ENCODE assay signal across 18 cellular contexts in the genomic region with DNA sequence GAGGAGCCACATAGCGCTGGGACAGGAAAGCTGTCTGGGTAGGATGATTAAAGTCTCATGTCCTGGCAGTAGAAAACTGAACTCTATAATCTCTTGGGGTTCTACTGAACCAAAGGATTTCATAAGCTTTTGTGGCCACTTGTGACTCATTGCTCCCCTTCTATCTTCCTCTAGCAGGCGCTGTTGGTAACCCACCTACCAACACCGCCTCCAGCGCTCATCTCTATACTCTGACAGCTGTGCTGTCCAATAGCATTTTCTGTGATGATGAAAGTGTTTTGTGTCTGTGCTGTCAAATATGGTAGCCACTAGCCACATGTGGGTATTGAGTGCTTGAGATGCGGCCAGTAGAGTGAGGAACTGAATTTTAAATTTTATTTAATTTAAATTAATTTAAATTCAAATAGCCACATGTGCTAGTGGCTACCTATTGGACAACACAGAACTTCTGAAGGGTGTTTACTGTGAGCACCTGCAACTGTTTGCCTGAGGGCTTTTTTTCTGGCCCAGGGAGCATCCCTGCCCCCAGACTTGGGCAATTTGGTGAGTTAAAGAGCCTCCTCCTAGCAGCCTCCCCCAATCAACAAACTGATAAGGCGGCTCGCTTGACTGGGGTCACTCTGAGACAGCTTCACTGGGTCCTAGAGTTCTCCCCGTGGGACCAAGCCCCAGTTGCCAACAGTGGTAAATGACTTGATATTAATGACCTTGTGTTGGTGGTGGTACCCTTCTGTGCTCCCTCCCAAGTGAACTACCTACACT.
DNase-seq lines count a peak whose midpoint lies in the region; ATAC-seq and TF ChIP-seq lines count a peak whose summit lies in the region.
"Had no signal": no experiment of that assay in that cellular context is flagged by ENCODE, and none has a peak within 500 bp of the region (broad histone marks: within the 10 kb centered on the region; RNA-seq: fewer than 3 reads in every experiment).

No MANE protein-coding gene starts in this region.

- DNase-seq in NCI-H82 (lab: John Stamatoyannopoulos, UW), result peak; percentile 2
- DNase-seq in NCI-H82 treated with DMSO at 0.1 percent for 48 hours (lab: John Stamatoyannopoulos, UW; ENCODE audit: unreplicated experiment), result no peak
- peak; percentile 23 for DNase-seq in KBM-7
- DNase-seq in RKO (ENCODE audit: low spot score), result peak; percentile 4
- peak; percentile 12 for DNase-seq in iris pigment epithelial cell (ENCODE audit: low read depth)
- DNase-seq in Caco-2, result no peak
- no peak for DNase-seq in NCI-H2196 (lab: John Stamatoyannopoulos, UW; ENCODE audit: unreplicated experiment)
- DNase-seq in left lobe of liver (ENCODE audit: low spot score), result no peak
- DNase-seq: activated B cell treated with CpG ODN at 0.5 μM for 24 hours; activated T-cell treated with anti-CD3 and anti-CD28 coated beads, Interleukin-2, amount 50 U/mL, for 4 hours; amniotic stem cell; dermis blood vessel endothelial cell; mesenchymal stem cell; NCI-H1417 treated with DMSO at 0.1 percent for 48 hours; ovary; tibial artery had no signal

- H3K27me3 Mint-ChIP-seq in Caco-2 (ENCODE audit: insufficient read depth, unreplicated experiment), result no peaks in the 10 kb centered on the region
- H3K27me3 Mint-ChIP-seq: activated B cell treated with CpG ODN at 0.5 μM for 24 hours had no signal

- POLR2A ChIA-PET in Caco-2 (lab: Charles Lee), result no interaction called here

- no peak overlapping the region for H3K4me3 ChIP-seq in Caco-2 (ENCODE audit: low read depth, low read length)
- H3K4me3 ChIP-seq: A549, ovary, SJSA1, tibial artery had no signal

- no peak overlapping the region for H3K27ac Mint-ChIP-seq in Caco-2 (ENCODE audit: unreplicated experiment)
- H3K27ac Mint-ChIP-seq: activated B cell treated with CpG ODN at 0.5 μM for 24 hours had no signal

- H3K9me3 Mint-ChIP-seq in Caco-2 (ENCODE audit: unreplicated experiment), result no peaks in the 10 kb centered on the region

- H3K36me3 Mint-ChIP-seq in Caco-2 (ENCODE audit: insufficient read depth, unreplicated experiment), result no peaks in the 10 kb centered on the region

- no peak for ATAC-seq in left lobe of liver
- ATAC-seq: activated T-cell treated with anti-CD3 and anti-CD28 coated beads, Interleukin-2, amount 50 U/mL, for 4 hours had no signal

- no peaks in the 10 kb centered on the region for H3K36me3 ChIP-seq in Caco-2 (ENCODE audit: control insufficient read depth, insufficient read depth, low read length)
- H3K36me3 ChIP-seq: ovary, SJSA1, tibial artery had no signal

- intact Hi-C loops in Caco-2 (cut with micrococcal nuclease; ENCODE audit: unreplicated experiment), result no loop called here

- no peaks in the 10 kb centered on the region for H3K27me3 ChIP-seq in Caco-2 (replicated peaks; ENCODE audit: control insufficient read depth, insufficient read depth, low read length)
- H3K27me3 ChIP-seq: ovary, SJSA1, tibial artery had no signal

- H3K9me3 ChIP-seq in Caco-2, result no peaks in the 10 kb centered on the region
- H3K9me3 ChIP-seq: ovary, SJSA1 had no signal

- no peak for TF ChIP-seq CTCF in Caco-2 (IDR thresholded peaks at IDR 0.05; ENCODE audit: insufficient read depth in 1 of 2, low read depth in 1 of 2, low read length in 1 of 2, severe bottlenecking in 1 of 2, unreplicated experiment in 1 of 2)

- in situ Hi-C loops in KBM-7 (cut with MboI; ENCODE audit: low pct_unique_long_range_greater_than_20kb, low sequenced_read_pairs), result no loop called here

- CTCF ChIA-PET in Caco-2 (lab: Charles Lee), result no interaction called here

- no peaks in the 10 kb centered on the region for H3K4me1 Mint-ChIP-seq in Caco-2 (ENCODE audit: low read depth, unreplicated experiment)

- BruUV-seq in Caco-2 (replicated peaks; lab: Mats Ljungman, UMichigan), result no TSS peak

- no peaks in the 10 kb centered on the region for H3K4me1 ChIP-seq in Caco-2
- H3K4me1 ChIP-seq: A549, SJSA1, tibial artery had no signal

- H3K4me3 Mint-ChIP-seq in Caco-2 (ENCODE audit: unreplicated experiment), result no peak overlapping the region
- H3K4me3 Mint-ChIP-seq: activated B cell treated with CpG ODN at 0.5 μM for 24 hours; activated T-cell treated with anti-CD3 and anti-CD28 coated beads, Interleukin-2, amount 50 U/mL, for 4 hours had no signal

Comparison
In these comparisons a context has a peak if more than half of its experiments do, and no peak if none do; other contexts are left out.
1. DNase-seq: peak in NCI-H82 (single experiment), KBM-7 (single experiment), RKO (single experiment) and iris pigment epithelial cell (single experiment); none in NCI-H82 treated with DMSO at 0.1 percent for 48 hours (single experiment), Caco-2 (0 of 2), NCI-H2196 (single experiment) and left lobe of liver (single experiment).